26 cellular contexts compared by ENCODE assay signal in the genomic region with DNA sequence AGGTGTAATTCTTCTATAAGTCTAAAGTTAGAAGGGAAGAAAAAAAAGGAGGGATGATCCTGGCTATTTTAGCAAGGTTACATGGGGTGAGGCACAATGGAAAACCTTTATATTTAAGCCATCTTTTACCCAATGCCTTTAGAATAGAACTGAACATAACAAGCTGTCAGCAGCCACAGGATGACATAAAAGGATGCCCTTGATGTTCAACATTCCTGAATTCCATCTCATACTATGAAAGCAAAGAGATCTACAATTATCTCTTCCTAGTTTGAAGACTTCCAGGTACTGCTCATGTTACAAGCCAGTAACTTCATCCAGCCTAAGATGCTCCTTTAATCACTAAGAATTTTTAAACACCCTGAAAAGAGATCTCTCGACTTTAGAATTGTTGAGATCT. TPM values are rescaled to one million over a fixed set of nuclear protein-coding genes. Genes with fewer than 3 reads are reported as not detected.
"Had no signal": no experiment of that assay in that cellular context is flagged by ENCODE, and none has a peak within 500 bp of the region (broad histone marks: within the 10 kb centered on the region; RNA-seq: fewer than 3 reads in every experiment).

No MANE protein-coding gene starts in this region.

- H3K9me3 Mint-ChIP-seq: activated naive CD4-positive, alpha-beta T cell treated with anti-CD3 and anti-CD28 coated beads, Interleukin-2, amount 10 ng/mL, durations not matched to agents 7 days and 5 days; activated T-cell treated with anti-CD3 and anti-CD28 coated beads, Interleukin-2, amount 50 U/mL, for 24 hours; dendritic cell treated with granulocyte-macrophage colony-stimulating factor and Interleukin-4, amounts not matched to agents 40 ng/mL and 50 ng/mL, for 4 days had no signal

- H3K4me1 Mint-ChIP-seq: naive B cell had no signal

- H3K4me1 ChIP-seq: foreskin keratinocyte, pancreas, prostate gland, stomach, thyroid gland, upper lobe of left lung, vagina had no signal

- H3K27ac ChIP-seq: esophagus muscularis mucosa, foreskin keratinocyte, pancreas, prostate gland, stomach, thyroid gland, upper lobe of left lung, vagina, WERI-Rb-1 had no signal

- H3K9me3 ChIP-seq: esophagus muscularis mucosa, pancreas, prostate gland, thyroid gland, upper lobe of left lung, vagina had no signal

- DNase-seq: activated CD4-positive, alpha-beta memory T cell treated with anti-CD3 and anti-CD28 coated beads for 36 hours; activated CD4-positive, alpha-beta T cell treated with anti-CD3 and anti-CD28 coated beads for 48 hours; activated CD8-positive, alpha-beta memory T cell treated with anti-CD3 and anti-CD28 coated beads, Interleukin-2, amount 50 U/mL, for 48 hours; activated gamma-delta T cell; activated naive CD4-positive, alpha-beta T cell treated with anti-CD3 and anti-CD28 coated beads, Interleukin-2, amount 10 ng/mL, durations not matched to agents 7 days and 5 days; activated T-cell treated with anti-CD3 and anti-CD28 coated beads, Interleukin-2, amount 50 U/mL, for 24 hours; amygdala; central memory CD4-positive, alpha-beta T cell; effector CD4-positive, alpha-beta T cell; foreskin keratinocyte; mammary epithelial cell; naive B cell; pancreas; small intestine; stimulated activated CD4-positive, alpha-beta T cell treated with anti-CD3 and anti-CD28 coated beads, Interleukin-1b, Interleukin-23, amount 100 ng/mL, for 48 hours; stimulated activated naive B cell treated with anti-CD40 and anti-IgM and Interleukin-4, amounts not matched to agents 10 μg/mL and 1 μg/mL and 100 μg/mL, for 72 hours; stomach; T-helper 9 cell; thyroid gland; upper lobe of left lung; WERI-Rb-1 had no signal

- H3K36me3 ChIP-seq: esophagus muscularis mucosa, pancreas, prostate gland, stomach, thyroid gland, upper lobe of left lung, vagina, WERI-Rb-1 had no signal

- H3K36me3 Mint-ChIP-seq: activated CD4-positive, alpha-beta memory T cell treated with anti-CD3 and anti-CD28 coated beads for 36 hours; activated naive CD4-positive, alpha-beta T cell treated with anti-CD3 and anti-CD28 coated beads, Interleukin-2, amount 10 ng/mL, durations not matched to agents 7 days and 5 days had no signal

- H3K4me3 ChIP-seq: esophagus muscularis mucosa, pancreas, prostate gland, stomach, thyroid gland, upper lobe of left lung, vagina had no signal

- H3K27ac Mint-ChIP-seq: activated CD4-positive, alpha-beta memory T cell treated with anti-CD3 and anti-CD28 coated beads for 36 hours; activated naive CD4-positive, alpha-beta T cell treated with anti-CD3 and anti-CD28 coated beads, Interleukin-2, amount 10 ng/mL, durations not matched to agents 7 days and 5 days; activated T-cell treated with anti-CD3 and anti-CD28 coated beads, Interleukin-2, amount 50 U/mL, for 24 hours; dendritic cell treated with granulocyte-macrophage colony-stimulating factor and Interleukin-4, amounts not matched to agents 40 ng/mL and 50 ng/mL, for 4 days; naive B cell; stimulated activated naive B cell treated with anti-CD40 and anti-IgM and Interleukin-4, amounts not matched to agents 10 μg/mL and 1 μg/mL and 100 μg/mL, for 72 hours had no signal

- ATAC-seq: activated CD4-positive, CD25-positive, alpha-beta regulatory T cell treated with anti-CD3 and anti-CD28 coated beads, Interleukin-2, amount 50 U/mL, for 24 hours; foreskin keratinocyte; pancreas; stimulated activated naive B cell treated with anti-CD40 and anti-IgM and Interleukin-4, amounts not matched to agents 10 μg/mL and 1 μg/mL and 100 μg/mL, for 72 hours had no signal

- H3K27me3 ChIP-seq: esophagus muscularis mucosa, foreskin keratinocyte, pancreas, stomach, thyroid gland, upper lobe of left lung, vagina had no signal

- H3K27me3 Mint-ChIP-seq: activated CD4-positive, alpha-beta memory T cell treated with anti-CD3 and anti-CD28 coated beads for 36 hours; activated naive CD4-positive, alpha-beta T cell treated with anti-CD3 and anti-CD28 coated beads, Interleukin-2, amount 10 ng/mL, durations not matched to agents 7 days and 5 days; activated T-cell treated with anti-CD3 and anti-CD28 coated beads, Interleukin-2, amount 50 U/mL, for 24 hours; dendritic cell treated with granulocyte-macrophage colony-stimulating factor and Interleukin-4, amounts not matched to agents 40 ng/mL and 50 ng/mL, for 4 days; naive B cell; stimulated activated naive B cell treated with anti-CD40 and anti-IgM and Interleukin-4, amounts not matched to agents 10 μg/mL and 1 μg/mL and 100 μg/mL, for 72 hours had no signal

- H3K4me3 Mint-ChIP-seq: activated CD4-positive, alpha-beta memory T cell treated with anti-CD3 and anti-CD28 coated beads for 36 hours; activated naive CD4-positive, alpha-beta T cell treated with anti-CD3 and anti-CD28 coated beads, Interleukin-2, amount 10 ng/mL, durations not matched to agents 7 days and 5 days; activated T-cell treated with anti-CD3 and anti-CD28 coated beads, Interleukin-2, amount 50 U/mL, for 24 hours; dendritic cell treated with granulocyte-macrophage colony-stimulating factor and Interleukin-4, amounts not matched to agents 40 ng/mL and 50 ng/mL, for 4 days; naive B cell; stimulated activated naive B cell treated with anti-CD40 and anti-IgM and Interleukin-4, amounts not matched to agents 10 μg/mL and 1 μg/mL and 100 μg/mL, for 72 hours had no signal

RNA-seq across cellular contexts. Expression of gene NEK10, which starts 26.9 kb away (rescaled TPM):
- total RNA-seq: vagina had no signal
